ENCODE assay signal across 8 cellular contexts in the genomic region with DNA sequence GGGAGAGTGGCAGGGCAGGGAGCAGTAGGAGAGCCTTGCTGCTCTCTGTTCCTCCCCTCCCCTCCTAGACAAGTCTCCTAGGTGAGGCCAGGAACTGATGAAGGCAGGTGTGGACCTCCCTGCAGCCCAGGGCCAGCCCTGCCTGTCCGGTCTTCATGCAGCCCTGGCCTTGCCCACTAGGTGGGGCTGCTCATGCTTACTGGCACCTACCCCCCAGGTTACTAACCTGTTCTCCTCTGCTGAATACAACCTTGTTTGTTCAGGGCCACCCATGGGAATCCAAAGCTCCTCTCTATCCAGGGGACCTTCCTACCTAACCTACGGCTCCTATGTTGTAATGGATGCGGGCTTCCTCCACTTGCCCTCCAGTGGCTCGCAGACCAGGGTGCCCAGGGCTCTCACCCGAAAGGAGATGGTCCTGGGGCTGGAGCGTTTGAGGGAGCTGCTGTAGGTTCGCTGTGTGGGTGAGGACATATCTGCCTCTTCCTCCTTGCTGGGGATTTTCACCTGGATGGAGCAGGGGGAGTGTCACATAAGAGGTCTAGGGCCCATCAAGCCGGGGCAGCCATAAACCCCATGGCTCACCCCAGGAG. TPM values are rescaled to one million over a fixed set of nuclear protein-coding genes. Genes with fewer than 3 reads are reported as not detected.
DNase-seq lines count a peak whose midpoint lies in the region; ATAC-seq lines count a peak whose summit lies in the region.

No MANE protein-coding gene starts in this region.

- H3K79me2 ChIP-seq in trophoblast cell (ENCODE audit: control insufficient read depth, insufficient read depth, low read length, poor library complexity) = no peaks in the 10 kb centered on the region

- no peak overlapping the region for H3K14ac ChIP-seq in trophoblast cell (ENCODE audit: low read length)

- no peak overlapping the region for H3K18ac ChIP-seq in trophoblast cell (ENCODE audit: low read length)

- no CpG with 5 or more reads among the region's 8 CpGs for WGBS in trophoblast cell (ENCODE audit: extremely low coverage, insufficient coverage, insufficient read length)

- H3K27ac ChIP-seq in trophoblast cell (ENCODE audit: low read depth, low read length) = no peak overlapping the region

- peak; percentile 55 for DNase-seq in activated CD4-positive, CD25-positive, alpha-beta regulatory T cell treated with anti-CD3 and anti-CD28 coated beads, Interleukin-2, amount 50 U/mL, for 72 hours
- DNase-seq in activated CD4-positive, CD25-positive, alpha-beta regulatory T cell (lab: John Stamatoyannopoulos, UW) = no peak
- DNase-seq in NCI-H2196 (lab: John Stamatoyannopoulos, UW; ENCODE audit: unreplicated experiment) (peak; percentile 83), fibroblast of peridontal ligament (ENCODE audit: extremely low read depth) (peak; percentile 6), trophoblast cell (peak; percentile 68 to 80), immature natural killer cell (no peak)
- DNase-seq in activated CD8-positive, alpha-beta T cell treated with anti-CD3 and anti-CD28 coated beads, Interleukin-2, amount 10 ng/mL, durations not matched to agents 7 days and 5 days = peak; percentile 63

- H4K91ac ChIP-seq in trophoblast cell (ENCODE audit: low read depth, low read length) = no peak overlapping the region

- no peak overlapping the region for H2BK5ac ChIP-seq in trophoblast cell (ENCODE audit: low read depth, low read length, poor library complexity)

- POLR2A ChIA-PET in activated CD8-positive, alpha-beta T cell treated with anti-CD3 and anti-CD28 coated beads, Interleukin-2, amount 10 ng/mL, durations not matched to agents 7 days and 5 days (lab: Charles Lee) = no interaction called here

- H3K23ac ChIP-seq in trophoblast cell (ENCODE audit: low read length) = no peak overlapping the region

- H3K4me1 Mint-ChIP-seq in activated CD8-positive, alpha-beta T cell treated with anti-CD3 and anti-CD28 coated beads, Interleukin-2, amount 10 ng/mL, durations not matched to agents 7 days and 5 days (ENCODE audit: low read depth) = no peaks in the 10 kb centered on the region
- H3K4me1 Mint-ChIP-seq in immature natural killer cell = no peaks in the 10 kb centered on the region

- H3K9me3 Mint-ChIP-seq in activated CD8-positive, alpha-beta T cell treated with anti-CD3 and anti-CD28 coated beads, Interleukin-2, amount 10 ng/mL, durations not matched to agents 7 days and 5 days (ENCODE audit: insufficient read depth) = no peaks in the 10 kb centered on the region
- H3K9me3 Mint-ChIP-seq in immature natural killer cell = no peaks in the 10 kb centered on the region

- H3K9ac ChIP-seq in trophoblast cell (ENCODE audit: low read length) = no peak overlapping the region

- no peak overlapping the region for H4K12ac ChIP-seq in trophoblast cell (ENCODE audit: low read depth, low read length)

- no peak overlapping the region for H3K27ac Mint-ChIP-seq in activated CD8-positive, alpha-beta T cell treated with anti-CD3 and anti-CD28 coated beads, Interleukin-2, amount 10 ng/mL, durations not matched to agents 7 days and 5 days
- no peak overlapping the region for H3K27ac Mint-ChIP-seq in immature natural killer cell

- H3K27me3 Mint-ChIP-seq in activated CD8-positive, alpha-beta T cell treated with anti-CD3 and anti-CD28 coated beads, Interleukin-2, amount 10 ng/mL, durations not matched to agents 7 days and 5 days (ENCODE audit: low read depth) = peaks cover 2% of the 10 kb centered on the region
- H3K27me3 Mint-ChIP-seq in immature natural killer cell (ENCODE audit: low read depth in 3 of 3) = peaks cover 0 to 4% (median 4%) of the 10 kb centered on the region in 3 donors

- no peak overlapping the region for H3K4me2 ChIP-seq in trophoblast cell (ENCODE audit: low read length)

- H3K4me3 ChIP-seq in trophoblast cell (ENCODE audit: low read depth, low read length) = no peak overlapping the region

- no peak overlapping the region for H2AK5ac ChIP-seq in trophoblast cell (ENCODE audit: low read length)

- CTCF ChIA-PET in activated CD8-positive, alpha-beta T cell treated with anti-CD3 and anti-CD28 coated beads, Interleukin-2, amount 10 ng/mL, durations not matched to agents 7 days and 5 days (lab: Charles Lee) = interaction anchor here (1.1 to 2.0 kb wide), 6 partner anchors 21 to 128 kb away, joined by 3 to 5 read pairs (median 3); no protein-coding TSS in a partner anchor

- no peaks in the 10 kb centered on the region for H3K79me1 ChIP-seq in trophoblast cell (ENCODE audit: low read length)

- no peak overlapping the region for H2BK120ac ChIP-seq in trophoblast cell (ENCODE audit: insufficient read depth, low read length, poor library complexity)

- no peak overlapping the region for H2AFZ ChIP-seq in trophoblast cell (ENCODE audit: insufficient read depth, low read length, poor library complexity)

- no peak overlapping the region for H3K4ac ChIP-seq in trophoblast cell (ENCODE audit: low read depth, low read length)

- peaks cover 0 to 14% of the 10 kb centered on the region in 2 experiments for H3K36me3 ChIP-seq in trophoblast cell (ENCODE audit: control insufficient read depth in 1 of 2, insufficient read depth in 2 of 2, low read length in 2 of 2)

- H2BK12ac ChIP-seq in trophoblast cell (ENCODE audit: low read length) = no peak overlapping the region

- H3K27me3 ChIP-seq in trophoblast cell (ENCODE audit: insufficient read depth, low read length) = no peaks in the 10 kb centered on the region

- no peaks in the 10 kb centered on the region for H3K9me3 ChIP-seq in trophoblast cell (ENCODE audit: insufficient read depth, low read depth, low read length)

- no peaks in the 10 kb centered on the region for H3K36me3 Mint-ChIP-seq in activated CD8-positive, alpha-beta T cell treated with anti-CD3 and anti-CD28 coated beads, Interleukin-2, amount 10 ng/mL, durations not matched to agents 7 days and 5 days (ENCODE audit: low read depth)
- H3K36me3 Mint-ChIP-seq in immature natural killer cell = no peaks in the 10 kb centered on the region

- peak; percentile 66 for ATAC-seq in HG02678 (IDR thresholded peaks at IDR 0.05; ENCODE audit: unreplicated experiment)
- peak; percentile 90 for ATAC-seq in activated CD8-positive, alpha-beta T cell treated with anti-CD3 and anti-CD28 coated beads, Interleukin-2, amount 10 ng/mL, durations not matched to agents 7 days and 5 days

- H3K4me1 ChIP-seq in trophoblast cell (ENCODE audit: control insufficient read depth in 1 of 2, insufficient read depth in 2 of 2, low read length in 2 of 2) = peaks cover 3 to 8% of the 10 kb centered on the region in 2 experiments

- H3K4me3 Mint-ChIP-seq in activated CD8-positive, alpha-beta T cell treated with anti-CD3 and anti-CD28 coated beads, Interleukin-2, amount 10 ng/mL, durations not matched to agents 7 days and 5 days = no peak overlapping the region
- no peak overlapping the region for H3K4me3 Mint-ChIP-seq in immature natural killer cell

- no peak overlapping the region for H4K8ac ChIP-seq in trophoblast cell (ENCODE audit: low read depth, low read length)

RNA-seq across cellular contexts. Expression of gene TNNT2, which starts 7.9 kb away (rescaled TPM):
- total RNA-seq in activated CD8-positive, alpha-beta T cell treated with anti-CD3 and anti-CD28 coated beads, Interleukin-2, amount 10 ng/mL, durations not matched to agents 7 days and 5 days = not detected
- 32.3 and 32.7 TPM in 2 replicates for polyA plus RNA-seq in trophoblast cell (2013)
- not detected for polyA plus RNA-seq in immature natural killer cell

RNA-seq across cellular contexts. Expression of gene LAD1, which starts 13.7 kb away (rescaled TPM):
- not detected for total RNA-seq in activated CD8-positive, alpha-beta T cell treated with anti-CD3 and anti-CD28 coated beads, Interleukin-2, amount 10 ng/mL, durations not matched to agents 7 days and 5 days
- 28.6 and 30.4 TPM in 2 replicates for polyA plus RNA-seq in trophoblast cell (2013)
- not detected for polyA plus RNA-seq in immature natural killer cell

RNA-seq across cellular contexts. Expression of gene TNNI1, which starts 36.1 kb away (rescaled TPM):
- total RNA-seq in activated CD8-positive, alpha-beta T cell treated with anti-CD3 and anti-CD28 coated beads, Interleukin-2, amount 10 ng/mL, durations not matched to agents 7 days and 5 days = not detected
- polyA plus RNA-seq in trophoblast cell (2013) = 0.75 and 0.90 TPM in 2 replicates
- polyA plus RNA-seq in immature natural killer cell = not detected

Comparison
In these comparisons a context has a peak if more than half of its experiments do, and no peak if none do; other contexts are left out.
1. DNase-seq: peak in activated CD4-positive, CD25-positive, alpha-beta regulatory T cell treated with anti-CD3 and anti-CD28 coated beads, Interleukin-2, amount 50 U/mL, for 72 hours (single experiment), NCI-H2196 (single experiment), activated CD8-positive, alpha-beta T cell treated with anti-CD3 and anti-CD28 coated beads, Interleukin-2, amount 10 ng/mL, durations not matched to agents 7 days and 5 days (single experiment), fibroblast of peridontal ligament (single experiment) and trophoblast cell (2 of 2); none in activated CD4-positive, CD25-positive, alpha-beta regulatory T cell (0 of 4) and immature natural killer cell (0 of 3).